In genomic region chr7:1407883-1408282, GRCh38 we compare ENCODE assay signal across 23 cellular contexts.
"Had no signal": no experiment of that assay in that cellular context is flagged by ENCODE, and none has a peak within 500 bp of the region (broad histone marks: within the 10 kb centered on the region; RNA-seq: fewer than 3 reads in every experiment).

No MANE protein-coding gene starts in this region.

- FAIRE-seq: colon, small intestine had no signal

- H3K4me1 ChIP-seq: gastrocnemius medialis, prostate gland, uterus had no signal

- DNase-seq: activated B cell treated with CpG ODN at 0.5 μM for 24 hours; activated CD4-positive, alpha-beta T cell treated with anti-CD3 and anti-CD28 coated beads for 48 hours; activated CD8-positive, alpha-beta memory T cell treated with anti-CD3 and anti-CD28 coated beads, Interleukin-2, amount 50 U/mL, for 4 hours; activated CD8-positive, alpha-beta T cell treated with anti-CD3 and anti-CD28 coated beads, Interleukin-2, amount 10 ng/mL, durations not matched to agents 7 days and 5 days; activated gamma-delta T cell; activated T-cell treated with anti-CD3 and anti-CD28 coated beads, Interleukin-2, amount 50 U/mL, for 72 hours; erythroblast; gastrocnemius medialis; heart left ventricle; immature natural killer cell; lower lobe of right lung; nephron progenitor cell; right cardiac atrium; small intestine; stimulated activated CD4-positive, alpha-beta T cell treated with anti-CD3 and anti-CD28 coated beads, Interleukin-4, amount 100 ng/mL, for 24 hours; stimulated activated naive CD4-positive, alpha-beta T cell; tibial artery; uterus had no signal

- H3K9me3 Mint-ChIP-seq: activated B cell treated with CpG ODN at 0.5 μM for 24 hours; activated naive CD4-positive, alpha-beta T cell treated with anti-CD3 and anti-CD28 coated beads, Interleukin-2, amount 50 U/mL, for 72 hours; activated T-cell treated with anti-CD3 and anti-CD28 coated beads, Interleukin-2, amount 50 U/mL, for 72 hours; mesothelial cell of epicardium had no signal

- ATAC-seq: activated CD8-positive, alpha-beta T cell treated with anti-CD3 and anti-CD28 coated beads, Interleukin-2, amount 10 ng/mL, durations not matched to agents 7 days and 5 days; activated naive CD4-positive, alpha-beta T cell treated with anti-CD3 and anti-CD28 coated beads, Interleukin-2, amount 50 U/mL, for 72 hours; activated T-cell treated with anti-CD3 and anti-CD28 coated beads, Interleukin-2, amount 50 U/mL, for 72 hours; gastrocnemius medialis; heart left ventricle; lower lobe of right lung; right cardiac atrium had no signal

- H3K4me3 Mint-ChIP-seq: activated B cell treated with CpG ODN at 0.5 μM for 24 hours; activated CD8-positive, alpha-beta T cell treated with anti-CD3 and anti-CD28 coated beads, Interleukin-2, amount 10 ng/mL, durations not matched to agents 7 days and 5 days; activated T-cell treated with anti-CD3 and anti-CD28 coated beads, Interleukin-2, amount 50 U/mL, for 72 hours; immature natural killer cell; mesothelial cell of epicardium; nephron progenitor cell had no signal

- H3K36me3 ChIP-seq: cardiac muscle cell, gastrocnemius medialis, heart left ventricle, lower lobe of right lung, prostate gland, tibial artery, uterus had no signal

- H3K4me3 ChIP-seq: cardiac muscle cell, gastrocnemius medialis, heart left ventricle, lower lobe of right lung, prostate gland, tibial artery, uterus had no signal

- H3K9me3 ChIP-seq: gastrocnemius medialis, heart left ventricle, lower lobe of right lung, prostate gland, tibial artery, uterus had no signal

- H3K27ac ChIP-seq: cardiac muscle cell, gastrocnemius medialis, heart left ventricle, lower lobe of right lung, prostate gland, tibial artery, uterus had no signal

- H3K36me3 Mint-ChIP-seq: mesothelial cell of epicardium had no signal

- H3K27ac Mint-ChIP-seq: activated B cell treated with CpG ODN at 0.5 μM for 24 hours; activated CD8-positive, alpha-beta T cell treated with anti-CD3 and anti-CD28 coated beads, Interleukin-2, amount 10 ng/mL, durations not matched to agents 7 days and 5 days; activated naive CD4-positive, alpha-beta T cell treated with anti-CD3 and anti-CD28 coated beads, Interleukin-2, amount 50 U/mL, for 72 hours; activated T-cell treated with anti-CD3 and anti-CD28 coated beads, Interleukin-2, amount 50 U/mL, for 72 hours; immature natural killer cell; mesothelial cell of epicardium; nephron progenitor cell had no signal
